ENCODE assay signal across 10 cellular contexts in genomic region chrX:130118941-130119640, GRCh38. TPM values are rescaled to one million over a fixed set of nuclear protein-coding genes. Genes with fewer than 3 reads are reported as not detected.
DNase-seq lines count a peak whose midpoint lies in the region; ATAC-seq, FAIRE-seq and TF ChIP-seq lines count a peak whose summit lies in the region.
"Had no signal": no experiment of that assay in that cellular context is flagged by ENCODE, and none has a peak within 500 bp of the region (broad histone marks: within the 10 kb centered on the region; RNA-seq: fewer than 3 reads in every experiment).

No MANE protein-coding gene starts in this region.

- H3K27ac Mint-ChIP-seq in brain: peak overlapping the region in 2 of 5 experiments; percentile 79 to 83
- H3K27ac Mint-ChIP-seq in WTC11: no peak overlapping the region

- H3K4me2 ChIP-seq in neuronal stem cell (ENCODE audit: insufficient read depth, low read length, poor library complexity, severe bottlenecking): no peak overlapping the region

- CTCF ChIA-PET in WTC11 (lab: Charles Lee): interaction anchor here (0.7 to 1.8 kb wide), 2 partner anchors 39 to 73 kb away, joined by 4 to 12 read pairs; no protein-coding TSS in a partner anchor

- H3K4me1 Mint-ChIP-seq in brain (peaks cover 27% of the 10 kb centered on the region), WTC11 (peaks cover 8% of the 10 kb centered on the region)

- H3K9me3 Mint-ChIP-seq in brain (peaks cover 0 to 10% (median 0%) of the 10 kb centered on the region in 5 experiments), WTC11 (no peaks in the 10 kb centered on the region)

- H2AK5ac ChIP-seq in neuronal stem cell (ENCODE audit: low read depth, low read length): no peak overlapping the region

- peaks cover 2 to 6% of the 10 kb centered on the region in 2 donors for H3K4me1 ChIP-seq in neuronal stem cell (ENCODE audit: control insufficient read depth in 2 of 2, insufficient read depth in 1 of 2, low read depth in 1 of 2, low read length in 2 of 2)

- no peak for TF ChIP-seq CTCF in brain (conservative IDR thresholded peaks at IDR 0.05)
- no peak for TF ChIP-seq CTCF in WTC11 (IDR thresholded peaks at IDR 0.05)

- H3K4me3 ChIP-seq in neuronal stem cell (ENCODE audit: low read length in 2 of 2): no peak overlapping the region

- H3K14ac ChIP-seq in neuronal stem cell (ENCODE audit: low read length): no peak overlapping the region

- H3K27me3 Mint-ChIP-seq in brain (peaks cover 13% of the 10 kb centered on the region), WTC11 (ENCODE audit: low read depth) (peaks cover 32% of the 10 kb centered on the region)

- H3K36me3 Mint-ChIP-seq in brain: no peaks in the 10 kb centered on the region
- H3K36me3 Mint-ChIP-seq in WTC11: no peaks in the 10 kb centered on the region

- POLR2A ChIA-PET in WTC11 (lab: Charles Lee): no interaction called here

- H3K4me3 Mint-ChIP-seq in brain (peak overlapping the region in 3 of 5 experiments; percentile 25 to 75 (median 64)), WTC11 (no peak overlapping the region)

- no peaks in the 10 kb centered on the region for H3K27me3 ChIP-seq in neuronal stem cell (ENCODE audit: control insufficient read depth in 3 of 3, insufficient read depth in 3 of 3, low read depth in 1 of 3, low read length in 3 of 3)

- peak; percentile 27 for DNase-seq in AG20443 (ENCODE audit: low spot score)
- no peak for DNase-seq in GM18507 (ENCODE audit: extremely low spot score, insufficient read length, low read depth)
- DNase-seq in neuronal stem cell (ENCODE audit: low spot score): no peak
- DNase-seq in NCI-H2107 (lab: John Stamatoyannopoulos, UW): no peak
- DNase-seq in WTC11 (ENCODE audit: low spot score): no peak
- DNase-seq in NCI-H2029 (lab: John Stamatoyannopoulos, UW): no peak
- DNase-seq: activated naive CD4-positive, alpha-beta T cell; NCI-H1105 had no signal

- no peak overlapping the region for H4K91ac ChIP-seq in neuronal stem cell (ENCODE audit: low read depth, low read length, poor library complexity)

- peak overlapping the region; percentile 12 for H3K23ac ChIP-seq in neuronal stem cell (ENCODE audit: low read depth, low read length, poor library complexity)

- peak overlapping the region; percentile 28 for H3K18ac ChIP-seq in neuronal stem cell (ENCODE audit: low read length)

- H3K4ac ChIP-seq in neuronal stem cell (ENCODE audit: low read length): no peak overlapping the region

- no peaks in the 10 kb centered on the region for H3K36me3 ChIP-seq in neuronal stem cell (replicated peaks in 1 of 2; ENCODE audit: control insufficient read depth in 2 of 2, insufficient read depth in 2 of 2, low read length in 2 of 2)

- H3K79me1 ChIP-seq in neuronal stem cell (ENCODE audit: low read depth, low read length): no peaks in the 10 kb centered on the region

- peak; percentile 44 for FAIRE-seq in GM18507 (lab: Jason Lieb, UNC)

- WGBS in neuronal stem cell (ENCODE audit: extremely low coverage in 2 of 2, insufficient read length in 2 of 2, insufficient replicate concordance in 1 of 2), 2 donors: no CpG with 5 or more reads among the region's 20 CpGs

- no peak overlapping the region for H2AFZ ChIP-seq in neuronal stem cell (ENCODE audit: low read length)

- H2BK5ac ChIP-seq in neuronal stem cell (ENCODE audit: low read length): no peak overlapping the region

- no peak overlapping the region for H2BK12ac ChIP-seq in neuronal stem cell (ENCODE audit: low read length)

- no peak for ATAC-seq in WTC11
- no peak for ATAC-seq in HG02610 (IDR thresholded peaks at IDR 0.05; ENCODE audit: unreplicated experiment)

- H3K9ac ChIP-seq in neuronal stem cell (ENCODE audit: low read depth, low read length, poor library complexity): no peak overlapping the region

- no peaks in the 10 kb centered on the region for H3K9me3 ChIP-seq in neuronal stem cell (replicated peaks in 1 of 2; ENCODE audit: control insufficient read depth in 2 of 2, insufficient read depth in 1 of 2, low read depth in 1 of 2, low read length in 2 of 2)

- no peak overlapping the region for H4K8ac ChIP-seq in neuronal stem cell (ENCODE audit: low read depth, low read length)

- no peak overlapping the region for H3K27ac ChIP-seq in neuronal stem cell (replicated peaks; ENCODE audit: low read length)

- H2BK15ac ChIP-seq in neuronal stem cell (ENCODE audit: low read length): no peak overlapping the region

- H2BK120ac ChIP-seq in neuronal stem cell (ENCODE audit: low read depth, low read length): no peak overlapping the region

TF ChIP-seq in WTC11, 78 proteins besides CTCF, POLR2A, EP300 and RAD21:
- TF ChIP-seq ZNF532 (CRISPR knock-in tag; IDR thresholded peaks at IDR 0.05; ENCODE audit: borderline replicate concordance): no peak
- TF ChIP-seq GRHL2 (CRISPR knock-in tag; IDR thresholded peaks at IDR 0.05; ENCODE audit: insufficient replicate concordance, severe bottlenecking): no peak

RNA-seq across cellular contexts. Expression of gene ELF4, which starts 8.8 kb away (rescaled TPM):
- 9.9 TPM for polyA plus RNA-seq in brain (ENCODE audit: insufficient read depth, low read depth, low replicate concordance)
- 0.06 TPM for polyA plus RNA-seq in neuronal stem cell (2013, experiment 1 of 2)
- polyA plus RNA-seq in neuronal stem cell (2013, experiment 2 of 2): 0.08 TPM
- 1.7 to 1.9 TPM (median 1.9 TPM) in 3 replicates for total RNA-seq in WTC11 (2021)

RNA-seq across cellular contexts. Expression of gene AIFM1, which starts 46.5 kb away (rescaled TPM):
- 30.0 TPM for polyA plus RNA-seq in brain (ENCODE audit: insufficient read depth, low read depth, low replicate concordance)
- 29.1 TPM for polyA plus RNA-seq in neuronal stem cell (2013, experiment 1 of 2)
- 28.9 TPM for polyA plus RNA-seq in neuronal stem cell (2013, experiment 2 of 2)
- 53.5 to 55.9 TPM (median 55.0 TPM) in 3 replicates for total RNA-seq in WTC11 (2021)

RNA-seq across cellular contexts. Expression of gene RAB33A, which starts 52.7 kb away (rescaled TPM):
- 31.0 TPM for polyA plus RNA-seq in brain (ENCODE audit: insufficient read depth, low read depth, low replicate concordance)
- polyA plus RNA-seq in neuronal stem cell (2013, experiment 1 of 2): 8.7 TPM
- 8.7 TPM for polyA plus RNA-seq in neuronal stem cell (2013, experiment 2 of 2)
- 2.1 to 3.1 TPM (median 3.0 TPM) in 3 replicates for total RNA-seq in WTC11 (2021)
